In genomic region chr5:78706381-78706780, GRCh38 we compare ENCODE assay signal across 17 cellular contexts.
"Had no signal": no experiment of that assay in that cellular context is flagged by ENCODE, and none has a peak within 500 bp of the region (broad histone marks: within the 10 kb centered on the region; RNA-seq: fewer than 3 reads in every experiment).

No MANE protein-coding gene starts in this region.

- H3K36me3 Mint-ChIP-seq: activated naive CD8-positive, alpha-beta T cell treated with anti-CD3 and anti-CD28 coated beads for 36 hours; naive B cell had no signal

- H3K4me3 Mint-ChIP-seq: activated CD4-positive, alpha-beta memory T cell treated with anti-CD3 and anti-CD28 coated beads, Interleukin-2, amount 10 ng/mL, durations not matched to agents 7 days and 5 days; activated CD4-positive, alpha-beta T cell treated with anti-CD3 and anti-CD28 coated beads for 36 hours; activated naive CD8-positive, alpha-beta T cell treated with anti-CD3 and anti-CD28 coated beads for 36 hours; naive B cell; stimulated activated naive CD8-positive, alpha-beta T cell treated with anti-CD3 and anti-CD28 coated beads, Interleukin-15, amount 100 ng/mL, for 72 hours had no signal

- DNase-seq: activated CD4-positive, alpha-beta memory T cell treated with anti-CD3 and anti-CD28 coated beads, Interleukin-2, amount 10 ng/mL, durations not matched to agents 7 days and 5 days; activated CD4-positive, alpha-beta T cell treated with anti-CD3 and anti-CD28 coated beads for 36 hours; activated gamma-delta T cell treated with Interleukin-2 at 50 U/mL for 16 hours; activated naive CD8-positive, alpha-beta T cell treated with anti-CD3 and anti-CD28 coated beads for 36 hours; activated T-cell treated with anti-CD3 and anti-CD28 coated beads, Interleukin-2, amount 50 U/mL, for 48 hours; aorta; effector CD4-positive, alpha-beta T cell; heart right ventricle; kidney; left ventricle myocardium superior; naive B cell; stimulated activated CD4-positive, alpha-beta T cell treated with anti-CD3 and anti-CD28 coated beads, Interleukin-15, amount 100 ng/mL, for 24 hours; stimulated activated CD4-positive, alpha-beta T cell treated with anti-CD3 and anti-CD28 coated beads, Interleukin-4, amount 100 ng/mL, for 24 hours; stimulated activated naive CD8-positive, alpha-beta T cell treated with anti-CD3 and anti-CD28 coated beads, Interleukin-15, amount 100 ng/mL, for 72 hours; testis; WERI-Rb-1 had no signal

- H3K4me1 Mint-ChIP-seq: activated CD4-positive, alpha-beta memory T cell treated with anti-CD3 and anti-CD28 coated beads, Interleukin-2, amount 10 ng/mL, durations not matched to agents 7 days and 5 days; activated CD4-positive, alpha-beta T cell treated with anti-CD3 and anti-CD28 coated beads for 36 hours; activated naive CD8-positive, alpha-beta T cell treated with anti-CD3 and anti-CD28 coated beads for 36 hours; stimulated activated naive CD8-positive, alpha-beta T cell treated with anti-CD3 and anti-CD28 coated beads, Interleukin-15, amount 100 ng/mL, for 72 hours had no signal

- ATAC-seq: activated CD4-positive, alpha-beta T cell treated with anti-CD3 and anti-CD28 coated beads for 36 hours; heart right ventricle; left ventricle myocardium superior; stimulated activated naive CD8-positive, alpha-beta T cell treated with anti-CD3 and anti-CD28 coated beads, Interleukin-15, amount 100 ng/mL, for 72 hours had no signal

- H3K9me3 Mint-ChIP-seq: activated CD4-positive, alpha-beta memory T cell treated with anti-CD3 and anti-CD28 coated beads, Interleukin-2, amount 10 ng/mL, durations not matched to agents 7 days and 5 days; activated naive CD8-positive, alpha-beta T cell treated with anti-CD3 and anti-CD28 coated beads for 36 hours; stimulated activated naive CD8-positive, alpha-beta T cell treated with anti-CD3 and anti-CD28 coated beads, Interleukin-15, amount 100 ng/mL, for 72 hours had no signal

- H3K27me3 Mint-ChIP-seq: activated naive CD8-positive, alpha-beta T cell treated with anti-CD3 and anti-CD28 coated beads for 36 hours; naive B cell had no signal

- H3K27ac Mint-ChIP-seq: activated CD4-positive, alpha-beta memory T cell treated with anti-CD3 and anti-CD28 coated beads, Interleukin-2, amount 10 ng/mL, durations not matched to agents 7 days and 5 days; activated CD4-positive, alpha-beta T cell treated with anti-CD3 and anti-CD28 coated beads for 36 hours; activated naive CD8-positive, alpha-beta T cell treated with anti-CD3 and anti-CD28 coated beads for 36 hours; stimulated activated naive CD8-positive, alpha-beta T cell treated with anti-CD3 and anti-CD28 coated beads, Interleukin-15, amount 100 ng/mL, for 72 hours had no signal

- FAIRE-seq: frontal cortex, kidney had no signal
